In the genomic region with DNA sequence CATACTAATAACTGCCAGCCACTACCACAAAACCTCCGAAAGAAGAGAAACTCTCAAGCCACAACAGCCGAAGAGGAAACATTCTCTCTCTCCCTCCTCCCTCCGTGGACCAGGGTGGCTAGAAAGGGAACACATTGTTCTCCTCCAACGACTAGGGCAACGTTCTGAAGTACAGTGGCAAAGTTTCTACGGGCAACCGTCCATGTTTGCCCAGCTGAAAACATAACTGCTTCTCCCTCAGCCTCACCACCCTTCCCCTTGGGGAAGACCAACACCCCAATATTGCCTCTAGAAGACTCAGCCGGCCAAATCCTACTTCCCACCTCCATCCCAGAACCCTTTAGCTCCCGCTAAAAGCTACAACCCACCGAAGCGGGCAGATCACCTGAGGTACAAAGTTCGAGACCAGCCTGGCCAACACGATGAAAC, we compare ENCODE assay signal across 7 cellular contexts. TPM values are rescaled to one million over a fixed set of nuclear protein-coding genes. Genes with fewer than 3 reads are reported as not detected.
DNase-seq lines count a peak whose midpoint lies in the region; ATAC-seq, FAIRE-seq and TF ChIP-seq lines count a peak whose summit lies in the region.

No MANE protein-coding gene starts in this region.

- no peak for TF ChIP-seq CTCF in mucosa of descending colon (IDR thresholded peaks at IDR 0.05)
- TF ChIP-seq CTCF in GM10266 (IDR thresholded peaks at IDR 0.05; ENCODE audit: control insufficient read depth, insufficient read depth, low read depth, missing control alignments) = no peak

- H3K27ac ChIP-seq in cingulate gyrus (ENCODE audit: low read depth, low read length) = peak overlapping the region; percentile 89

- TF ChIP-seq POLR2A in GM12892 (IDR thresholded peaks at IDR 0.05; ENCODE audit: low read depth, low read length) = no peak

- DNase-seq in GM12892 (ENCODE audit: insufficient read length) = peak; percentile 19
- DNase-seq in NOMO-1 treated with DMSO at 0.1 percent for 48 hours (lab: John Stamatoyannopoulos, UW; ENCODE audit: unreplicated experiment) = peak; percentile 28
- peak in 2 of 3 donors; percentile 30 to 45 for DNase-seq in mucosa of descending colon
- DNase-seq in GM10266 (ENCODE audit: extremely low spot score) = no peak
- DNase-seq in cerebellum (ENCODE audit: low spot score) = no peak
- DNase-seq in activated CD4-positive, CD25-positive, alpha-beta regulatory T cell treated with anti-CD3 and anti-CD28 coated beads, Interleukin-2, amount 50 U/mL, for 72 hours = no peak

- peak overlapping the region; percentile 91 for H3K4me3 ChIP-seq in mucosa of descending colon

- FAIRE-seq in GM12892 (lab: Jason Lieb, UNC) = peak; percentile 30

- H3K36me3 ChIP-seq in mucosa of descending colon (ENCODE audit: low read depth) = peaks cover 15% of the 10 kb centered on the region

- intact Hi-C loops in mucosa of descending colon (cut with DNase I, micrococcal nuclease) = loop anchor here (5.0 to 10.0 kb wide), 3 partner anchors 85 to 305 kb away; no protein-coding TSS in a partner anchor

- peaks cover 18% of the 10 kb centered on the region for H3K4me1 ChIP-seq in mucosa of descending colon (ENCODE audit: low read depth)

- ATAC-seq in mucosa of descending colon = no peak

- H3K9me3 ChIP-seq in mucosa of descending colon = no peaks in the 10 kb centered on the region

RNA-seq across cellular contexts. Expression of gene GLUL, which starts 2.0 kb away (rescaled TPM):
- polyA plus RNA-seq in GM12892 (2012; ENCODE audit: missing spikeins) = 167 TPM
- total RNA-seq in mucosa of descending colon (100 to 1,000 TPM; 364 to 851 (median 517) TPM), cerebellum (392 TPM)

RNA-seq across cellular contexts. Expression of gene TEDDM1, which starts 10.8 kb away (rescaled TPM):
- 0.19 TPM for polyA plus RNA-seq in GM12892 (2012; ENCODE audit: missing spikeins)
- total RNA-seq in mucosa of descending colon (not detected), cerebellum (not detected)

Comparison
In these comparisons a context has a peak if more than half of its experiments do, and no peak if none do; other contexts are left out.
1. DNase-seq: peak in GM12892 (single experiment), NOMO-1 treated with DMSO at 0.1 percent for 48 hours (single experiment) and mucosa of descending colon (2 of 3); none in GM10266 (single experiment), cerebellum (single experiment) and activated CD4-positive, CD25-positive, alpha-beta regulatory T cell treated with anti-CD3 and anti-CD28 coated beads, Interleukin-2, amount 50 U/mL, for 72 hours (single experiment).